In the genomic region with DNA sequence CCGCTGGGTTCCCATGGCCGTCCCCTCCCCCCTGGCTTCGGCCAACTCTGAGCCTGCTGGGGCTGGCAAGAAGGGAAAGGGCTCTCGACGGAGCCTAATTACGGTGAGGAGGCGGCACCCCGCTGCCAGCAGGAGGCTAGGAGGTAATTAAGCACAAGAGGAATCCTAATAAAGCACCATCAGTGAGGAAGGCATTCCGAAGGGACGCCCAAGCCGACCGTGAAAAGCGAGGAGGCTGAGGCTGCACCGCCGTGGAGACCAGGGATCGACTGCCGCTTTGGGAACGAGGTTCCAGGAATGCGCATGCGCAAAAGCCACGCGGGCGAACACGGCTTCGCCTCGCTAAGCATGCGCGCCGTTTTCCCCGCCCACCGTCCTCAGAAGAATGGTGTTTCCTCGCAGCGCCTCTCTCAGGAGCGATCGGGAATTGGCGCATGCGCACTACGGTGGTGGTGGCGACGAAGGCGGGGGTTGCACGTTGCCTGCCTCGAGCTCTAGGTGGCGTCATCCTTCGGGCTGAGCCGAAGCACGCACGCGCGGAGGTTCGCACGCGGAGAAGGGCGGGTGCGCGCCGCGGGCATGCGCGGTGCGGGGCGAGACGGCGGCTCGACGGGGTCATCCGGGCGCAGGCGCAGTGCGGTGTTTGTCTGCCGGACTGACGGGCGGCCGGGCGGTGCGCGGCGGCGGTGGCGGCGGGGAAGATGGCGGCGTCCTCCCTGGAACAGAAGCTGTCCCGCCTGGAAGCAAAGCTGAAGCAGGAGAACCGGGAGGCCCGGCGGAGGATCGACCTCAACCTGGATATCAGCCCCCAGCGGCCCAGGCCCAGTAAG, we compare ENCODE assay signal across 1 cellular context.
TF ChIP-seq lines count a peak whose summit lies in the region.

MAP2K7 (plus strand) TSS at position 634 of the 830 bp plus-strand sequence; CDS start at position 702, 68 bp downstream.

TF ChIP-seq in HepG2, 621 proteins besides CTCF, POLR2A, EP300 and RAD21 (continued from another document):
- TF ChIP-seq, protein P1, sequence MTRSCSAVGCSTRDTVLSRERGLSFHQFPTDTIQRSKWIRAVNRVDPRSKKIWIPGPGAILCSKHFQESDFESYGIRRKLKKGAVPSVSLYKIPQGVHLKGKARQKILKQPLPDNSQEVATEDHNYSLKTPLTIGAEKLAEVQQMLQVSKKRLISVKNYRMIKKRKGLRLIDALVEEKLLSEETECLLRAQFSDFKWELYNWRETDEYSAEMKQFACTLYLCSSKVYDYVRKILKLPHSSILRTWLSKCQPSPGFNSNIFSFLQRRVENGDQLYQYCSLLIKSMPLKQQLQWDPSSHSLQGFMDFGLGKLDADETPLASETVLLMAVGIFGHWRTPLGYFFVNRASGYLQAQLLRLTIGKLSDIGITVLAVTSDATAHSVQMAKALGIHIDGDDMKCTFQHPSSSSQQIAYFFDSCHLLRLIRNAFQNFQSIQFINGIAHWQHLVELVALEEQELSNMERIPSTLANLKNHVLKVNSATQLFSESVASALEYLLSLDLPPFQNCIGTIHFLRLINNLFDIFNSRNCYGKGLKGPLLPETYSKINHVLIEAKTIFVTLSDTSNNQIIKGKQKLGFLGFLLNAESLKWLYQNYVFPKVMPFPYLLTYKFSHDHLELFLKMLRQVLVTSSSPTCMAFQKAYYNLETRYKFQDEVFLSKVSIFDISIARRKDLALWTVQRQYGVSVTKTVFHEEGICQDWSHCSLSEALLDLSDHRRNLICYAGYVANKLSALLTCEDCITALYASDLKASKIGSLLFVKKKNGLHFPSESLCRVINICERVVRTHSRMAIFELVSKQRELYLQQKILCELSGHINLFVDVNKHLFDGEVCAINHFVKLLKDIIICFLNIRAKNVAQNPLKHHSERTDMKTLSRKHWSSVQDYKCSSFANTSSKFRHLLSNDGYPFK (CRISPR knock-in tag; IDR thresholded peaks at IDR 0.05; ENCODE audit: borderline replicate concordance) = peak; percentile 81
- TF ChIP-seq STAT6 (CRISPR knock-in tag; IDR thresholded peaks at IDR 0.05; ENCODE audit: borderline replicate concordance) (no peak; the same call in 1 of the 2 replicates), ARID5B (CRISPR knock-in tag; IDR thresholded peaks at IDR 0.05) (peak; percentile 41; the same call in 1 of the 2 replicates), PHF5A (CRISPR knock-in tag; IDR thresholded peaks at IDR 0.05; ENCODE audit: low read depth, unreplicated experiment) (peak; percentile 65), ZNF333 (CRISPR knock-in tag; IDR thresholded peaks at IDR 0.05; ENCODE audit: borderline replicate concordance) (no peak), PPARG (CRISPR knock-in tag; conservative IDR thresholded peaks at IDR 0.05) (peak; percentile 43), JUNB (CRISPR knock-in tag; IDR thresholded peaks at IDR 0.05; ENCODE audit: borderline replicate concordance) (no peak), ZNF234 (CRISPR knock-in tag; conservative IDR thresholded peaks at IDR 0.05) (no peak), TOE1 (CRISPR knock-in tag; IDR thresholded peaks at IDR 0.05) (0 out of 2 replicates have a peak, but pooled peaks have one; percentile 31)
TF ChIP-seq in HepG2: peak in this region for 293.
